In the genomic region with DNA sequence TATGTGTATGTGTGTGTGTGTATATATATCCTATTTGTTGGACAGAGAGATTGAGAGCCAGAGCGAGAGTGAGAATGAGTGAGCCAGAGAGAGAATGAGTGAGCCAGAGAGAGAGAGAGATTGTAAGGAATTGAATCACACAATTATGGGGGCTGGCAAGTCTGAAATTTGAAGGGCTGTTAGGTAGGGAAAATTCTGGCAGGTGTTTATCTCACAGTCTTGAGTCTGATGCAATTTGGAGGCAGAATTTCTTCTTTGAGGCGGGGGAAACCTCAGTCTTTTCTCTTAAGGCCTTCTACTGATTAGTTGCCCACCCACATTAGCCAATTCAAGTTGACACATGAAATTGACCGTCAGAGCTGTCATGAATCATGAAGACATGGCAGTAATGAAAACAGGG, we compare ENCODE assay signal across 1 cellular context.
TF ChIP-seq lines count a peak whose summit lies in the region.

No MANE protein-coding gene starts in this region.

TF ChIP-seq in K562, 482 proteins besides CTCF, POLR2A, EP300 and RAD21 (continued from another document and continues in another):
- TF ChIP-seq, protein P1, sequence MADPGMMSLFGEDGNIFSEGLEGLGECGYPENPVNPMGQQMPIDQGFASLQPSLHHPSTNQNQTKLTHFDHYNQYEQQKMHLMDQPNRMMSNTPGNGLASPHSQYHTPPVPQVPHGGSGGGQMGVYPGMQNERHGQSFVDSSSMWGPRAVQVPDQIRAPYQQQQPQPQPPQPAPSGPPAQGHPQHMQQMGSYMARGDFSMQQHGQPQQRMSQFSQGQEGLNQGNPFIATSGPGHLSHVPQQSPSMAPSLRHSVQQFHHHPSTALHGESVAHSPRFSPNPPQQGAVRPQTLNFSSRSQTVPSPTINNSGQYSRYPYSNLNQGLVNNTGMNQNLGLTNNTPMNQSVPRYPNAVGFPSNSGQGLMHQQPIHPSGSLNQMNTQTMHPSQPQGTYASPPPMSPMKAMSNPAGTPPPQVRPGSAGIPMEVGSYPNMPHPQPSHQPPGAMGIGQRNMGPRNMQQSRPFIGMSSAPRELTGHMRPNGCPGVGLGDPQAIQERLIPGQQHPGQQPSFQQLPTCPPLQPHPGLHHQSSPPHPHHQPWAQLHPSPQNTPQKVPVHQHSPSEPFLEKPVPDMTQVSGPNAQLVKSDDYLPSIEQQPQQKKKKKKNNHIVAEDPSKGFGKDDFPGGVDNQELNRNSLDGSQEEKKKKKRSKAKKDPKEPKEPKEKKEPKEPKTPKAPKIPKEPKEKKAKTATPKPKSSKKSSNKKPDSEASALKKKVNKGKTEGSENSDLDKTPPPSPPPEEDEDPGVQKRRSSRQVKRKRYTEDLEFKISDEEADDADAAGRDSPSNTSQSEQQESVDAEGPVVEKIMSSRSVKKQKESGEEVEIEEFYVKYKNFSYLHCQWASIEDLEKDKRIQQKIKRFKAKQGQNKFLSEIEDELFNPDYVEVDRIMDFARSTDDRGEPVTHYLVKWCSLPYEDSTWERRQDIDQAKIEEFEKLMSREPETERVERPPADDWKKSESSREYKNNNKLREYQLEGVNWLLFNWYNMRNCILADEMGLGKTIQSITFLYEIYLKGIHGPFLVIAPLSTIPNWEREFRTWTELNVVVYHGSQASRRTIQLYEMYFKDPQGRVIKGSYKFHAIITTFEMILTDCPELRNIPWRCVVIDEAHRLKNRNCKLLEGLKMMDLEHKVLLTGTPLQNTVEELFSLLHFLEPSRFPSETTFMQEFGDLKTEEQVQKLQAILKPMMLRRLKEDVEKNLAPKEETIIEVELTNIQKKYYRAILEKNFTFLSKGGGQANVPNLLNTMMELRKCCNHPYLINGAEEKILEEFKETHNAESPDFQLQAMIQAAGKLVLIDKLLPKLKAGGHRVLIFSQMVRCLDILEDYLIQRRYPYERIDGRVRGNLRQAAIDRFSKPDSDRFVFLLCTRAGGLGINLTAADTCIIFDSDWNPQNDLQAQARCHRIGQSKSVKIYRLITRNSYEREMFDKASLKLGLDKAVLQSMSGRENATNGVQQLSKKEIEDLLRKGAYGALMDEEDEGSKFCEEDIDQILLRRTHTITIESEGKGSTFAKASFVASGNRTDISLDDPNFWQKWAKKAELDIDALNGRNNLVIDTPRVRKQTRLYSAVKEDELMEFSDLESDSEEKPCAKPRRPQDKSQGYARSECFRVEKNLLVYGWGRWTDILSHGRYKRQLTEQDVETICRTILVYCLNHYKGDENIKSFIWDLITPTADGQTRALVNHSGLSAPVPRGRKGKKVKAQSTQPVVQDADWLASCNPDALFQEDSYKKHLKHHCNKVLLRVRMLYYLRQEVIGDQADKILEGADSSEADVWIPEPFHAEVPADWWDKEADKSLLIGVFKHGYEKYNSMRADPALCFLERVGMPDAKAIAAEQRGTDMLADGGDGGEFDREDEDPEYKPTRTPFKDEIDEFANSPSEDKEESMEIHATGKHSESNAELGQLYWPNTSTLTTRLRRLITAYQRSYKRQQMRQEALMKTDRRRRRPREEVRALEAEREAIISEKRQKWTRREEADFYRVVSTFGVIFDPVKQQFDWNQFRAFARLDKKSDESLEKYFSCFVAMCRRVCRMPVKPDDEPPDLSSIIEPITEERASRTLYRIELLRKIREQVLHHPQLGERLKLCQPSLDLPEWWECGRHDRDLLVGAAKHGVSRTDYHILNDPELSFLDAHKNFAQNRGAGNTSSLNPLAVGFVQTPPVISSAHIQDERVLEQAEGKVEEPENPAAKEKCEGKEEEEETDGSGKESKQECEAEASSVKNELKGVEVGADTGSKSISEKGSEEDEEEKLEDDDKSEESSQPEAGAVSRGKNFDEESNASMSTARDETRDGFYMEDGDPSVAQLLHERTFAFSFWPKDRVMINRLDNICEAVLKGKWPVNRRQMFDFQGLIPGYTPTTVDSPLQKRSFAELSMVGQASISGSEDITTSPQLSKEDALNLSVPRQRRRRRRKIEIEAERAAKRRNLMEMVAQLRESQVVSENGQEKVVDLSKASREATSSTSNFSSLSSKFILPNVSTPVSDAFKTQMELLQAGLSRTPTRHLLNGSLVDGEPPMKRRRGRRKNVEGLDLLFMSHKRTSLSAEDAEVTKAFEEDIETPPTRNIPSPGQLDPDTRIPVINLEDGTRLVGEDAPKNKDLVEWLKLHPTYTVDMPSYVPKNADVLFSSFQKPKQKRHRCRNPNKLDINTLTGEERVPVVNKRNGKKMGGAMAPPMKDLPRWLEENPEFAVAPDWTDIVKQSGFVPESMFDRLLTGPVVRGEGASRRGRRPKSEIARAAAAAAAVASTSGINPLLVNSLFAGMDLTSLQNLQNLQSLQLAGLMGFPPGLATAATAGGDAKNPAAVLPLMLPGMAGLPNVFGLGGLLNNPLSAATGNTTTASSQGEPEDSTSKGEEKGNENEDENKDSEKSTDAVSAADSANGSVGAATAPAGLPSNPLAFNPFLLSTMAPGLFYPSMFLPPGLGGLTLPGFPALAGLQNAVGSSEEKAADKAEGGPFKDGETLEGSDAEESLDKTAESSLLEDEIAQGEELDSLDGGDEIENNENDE (IDR thresholded peaks at IDR 0.05; ENCODE audit: low read depth, low read length): no peak
- TF ChIP-seq, protein P2, sequence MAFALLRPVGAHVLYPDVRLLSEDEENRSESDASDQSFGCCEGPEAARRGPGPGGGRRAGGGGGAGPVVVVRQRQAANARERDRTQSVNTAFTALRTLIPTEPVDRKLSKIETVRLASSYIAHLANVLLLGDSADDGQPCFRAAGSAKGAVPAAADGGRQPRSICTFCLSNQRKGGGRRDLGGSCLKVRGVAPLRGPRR (CRISPR knock-in tag; IDR thresholded peaks at IDR 0.05): no peak
- TF ChIP-seq NR2C1 (IDR thresholded peaks at IDR 0.05) (no peak), NR2C1 (tag; IDR thresholded peaks at IDR 0.05) (peak; percentile 42; the same call in 1 of the 2 replicates), NFE2 (IDR thresholded peaks at IDR 0.05; ENCODE audit: low read depth) (no peak), RBM34 (IDR thresholded peaks at IDR 0.05; ENCODE audit: borderline replicate concordance, insufficient read depth, low read length) (no peak), JUND (IDR thresholded peaks at IDR 0.05; ENCODE audit: borderline replicate concordance, low read depth, low read length) (peak; percentile 71), JUND (tag; IDR thresholded peaks at IDR 0.05; ENCODE audit: borderline replicate concordance, low read depth, low read length) (peak; percentile 49; the same call in 1 of the 3 replicates), STAT5A (IDR thresholded peaks at IDR 0.05; ENCODE audit: borderline replicate concordance, low read length) (no peak), SMARCA4 (IDR thresholded peaks at IDR 0.05) (peak; percentile 72; the same call in 1 of the 2 replicates), ZNF780A (CRISPR knock-in tag; IDR thresholded peaks at IDR 0.05) (no peak), GABPA (tag; conservative IDR thresholded peaks at IDR 0.05; ENCODE audit: low read depth) (0 out of 2 replicates have a peak, but pooled peaks have one; percentile 25), ZNF239 (CRISPR knock-in tag; IDR thresholded peaks at IDR 0.05) (peak; percentile 43), RNF2 (IDR thresholded peaks at IDR 0.05) (0 out of 2 replicates have a peak, but pooled peaks have one; percentile 29), BRD9 (IDR thresholded peaks at IDR 0.05; ENCODE audit: low read depth, partially characterized antibody) (no peak), KLF16 (IDR thresholded peaks at IDR 0.05) (peak; percentile 15; the same call in 1 of the 2 replicates), ZNF224 (CRISPR knock-in tag; IDR thresholded peaks at IDR 0.05) (no peak), MAFG (tag; conservative IDR thresholded peaks at IDR 0.05) (no peak), MEIS2 (IDR thresholded peaks at IDR 0.05; ENCODE audit: partially characterized antibody) (peak; percentile 95), NUFIP1 (IDR thresholded peaks at IDR 0.05; ENCODE audit: partially characterized antibody) (no peak), PPARD (CRISPR knock-in tag; IDR thresholded peaks at IDR 0.05) (no peak), MED1 (CRISPR knock-in tag; IDR thresholded peaks at IDR 0.05; ENCODE audit: borderline replicate concordance) (no peak), NR1H2 (CRISPR knock-in tag; IDR thresholded peaks at IDR 0.05) (no peak), HEY1 (CRISPR knock-in tag; IDR thresholded peaks at IDR 0.05; ENCODE audit: borderline replicate concordance) (no peak), POLR3G (IDR thresholded peaks at IDR 0.05; ENCODE audit: extremely low read depth, insufficient read length, insufficient replicate concordance) (no peak), KHSRP (IDR thresholded peaks at IDR 0.05) (no peak), ZNF57 (CRISPR knock-in tag; IDR thresholded peaks at IDR 0.05) (no peak), POU5F1 (IDR thresholded peaks at IDR 0.05; ENCODE audit: borderline replicate concordance, low read depth, low read length, partially characterized antibody) (no peak), FOS (IDR thresholded peaks at IDR 0.05; ENCODE audit: extremely low read depth, insufficient read length) (no peak), ZSCAN32 (CRISPR knock-in tag; IDR thresholded peaks at IDR 0.05) (peak; percentile 66; the same call in 1 of the 2 replicates), MECOM (CRISPR knock-in tag; IDR thresholded peaks at IDR 0.05) (no peak), HDAC2 (IDR thresholded peaks at IDR 0.05) (peak; percentile 80; the same call in 1 of the 2 replicates)
- TF ChIP-seq, protein P3, sequence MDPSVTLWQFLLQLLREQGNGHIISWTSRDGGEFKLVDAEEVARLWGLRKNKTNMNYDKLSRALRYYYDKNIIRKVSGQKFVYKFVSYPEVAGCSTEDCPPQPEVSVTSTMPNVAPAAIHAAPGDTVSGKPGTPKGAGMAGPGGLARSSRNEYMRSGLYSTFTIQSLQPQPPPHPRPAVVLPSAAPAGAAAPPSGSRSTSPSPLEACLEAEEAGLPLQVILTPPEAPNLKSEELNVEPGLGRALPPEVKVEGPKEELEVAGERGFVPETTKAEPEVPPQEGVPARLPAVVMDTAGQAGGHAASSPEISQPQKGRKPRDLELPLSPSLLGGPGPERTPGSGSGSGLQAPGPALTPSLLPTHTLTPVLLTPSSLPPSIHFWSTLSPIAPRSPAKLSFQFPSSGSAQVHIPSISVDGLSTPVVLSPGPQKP (CRISPR knock-in tag; IDR thresholded peaks at IDR 0.05): no peak
- TF ChIP-seq, protein P4, sequence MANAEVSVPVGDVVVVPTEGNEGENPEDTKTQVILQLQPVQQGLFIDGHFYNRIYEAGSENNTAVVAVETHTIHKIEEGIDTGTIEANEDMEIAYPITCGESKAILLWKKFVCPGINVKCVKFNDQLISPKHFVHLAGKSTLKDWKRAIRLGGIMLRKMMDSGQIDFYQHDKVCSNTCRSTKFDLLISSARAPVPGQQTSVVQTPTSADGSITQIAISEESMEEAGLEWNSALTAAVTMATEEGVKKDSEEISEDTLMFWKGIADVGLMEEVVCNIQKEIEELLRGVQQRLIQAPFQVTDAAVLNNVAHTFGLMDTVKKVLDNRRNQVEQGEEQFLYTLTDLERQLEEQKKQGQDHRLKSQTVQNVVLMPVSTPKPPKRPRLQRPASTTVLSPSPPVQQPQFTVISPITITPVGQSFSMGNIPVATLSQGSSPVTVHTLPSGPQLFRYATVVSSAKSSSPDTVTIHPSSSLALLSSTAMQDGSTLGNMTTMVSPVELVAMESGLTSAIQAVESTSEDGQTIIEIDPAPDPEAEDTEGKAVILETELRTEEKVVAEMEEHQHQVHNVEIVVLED (CRISPR knock-in tag; IDR thresholded peaks at IDR 0.05): peak; percentile 40; the same call in 1 of the 2 replicates
- TF ChIP-seq, protein P5, sequence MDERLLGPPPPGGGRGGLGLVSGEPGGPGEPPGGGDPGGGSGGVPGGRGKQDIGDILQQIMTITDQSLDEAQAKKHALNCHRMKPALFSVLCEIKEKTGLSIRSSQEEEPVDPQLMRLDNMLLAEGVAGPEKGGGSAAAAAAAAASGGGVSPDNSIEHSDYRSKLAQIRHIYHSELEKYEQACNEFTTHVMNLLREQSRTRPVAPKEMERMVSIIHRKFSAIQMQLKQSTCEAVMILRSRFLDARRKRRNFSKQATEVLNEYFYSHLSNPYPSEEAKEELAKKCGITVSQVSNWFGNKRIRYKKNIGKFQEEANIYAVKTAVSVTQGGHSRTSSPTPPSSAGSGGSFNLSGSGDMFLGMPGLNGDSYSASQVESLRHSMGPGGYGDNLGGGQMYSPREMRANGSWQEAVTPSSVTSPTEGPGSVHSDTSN (CRISPR knock-in tag; IDR thresholded peaks at IDR 0.05; ENCODE audit: low read depth): no peak
- TF ChIP-seq, protein P5 (tag; conservative IDR thresholded peaks at IDR 0.05; ENCODE audit: low read depth): 0 out of 2 replicates have a peak, but pooled peaks have one; percentile 42
- TF ChIP-seq, protein P6, sequence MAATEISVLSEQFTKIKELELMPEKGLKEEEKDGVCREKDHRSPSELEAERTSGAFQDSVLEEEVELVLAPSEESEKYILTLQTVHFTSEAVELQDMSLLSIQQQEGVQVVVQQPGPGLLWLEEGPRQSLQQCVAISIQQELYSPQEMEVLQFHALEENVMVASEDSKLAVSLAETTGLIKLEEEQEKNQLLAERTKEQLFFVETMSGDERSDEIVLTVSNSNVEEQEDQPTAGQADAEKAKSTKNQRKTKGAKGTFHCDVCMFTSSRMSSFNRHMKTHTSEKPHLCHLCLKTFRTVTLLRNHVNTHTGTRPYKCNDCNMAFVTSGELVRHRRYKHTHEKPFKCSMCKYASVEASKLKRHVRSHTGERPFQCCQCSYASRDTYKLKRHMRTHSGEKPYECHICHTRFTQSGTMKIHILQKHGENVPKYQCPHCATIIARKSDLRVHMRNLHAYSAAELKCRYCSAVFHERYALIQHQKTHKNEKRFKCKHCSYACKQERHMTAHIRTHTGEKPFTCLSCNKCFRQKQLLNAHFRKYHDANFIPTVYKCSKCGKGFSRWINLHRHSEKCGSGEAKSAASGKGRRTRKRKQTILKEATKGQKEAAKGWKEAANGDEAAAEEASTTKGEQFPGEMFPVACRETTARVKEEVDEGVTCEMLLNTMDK (IDR thresholded peaks at IDR 0.05; ENCODE audit: borderline replicate concordance, insufficient read depth, low read depth, low read length, poor library complexity, severe bottlenecking): no peak
- TF ChIP-seq, protein P7, sequence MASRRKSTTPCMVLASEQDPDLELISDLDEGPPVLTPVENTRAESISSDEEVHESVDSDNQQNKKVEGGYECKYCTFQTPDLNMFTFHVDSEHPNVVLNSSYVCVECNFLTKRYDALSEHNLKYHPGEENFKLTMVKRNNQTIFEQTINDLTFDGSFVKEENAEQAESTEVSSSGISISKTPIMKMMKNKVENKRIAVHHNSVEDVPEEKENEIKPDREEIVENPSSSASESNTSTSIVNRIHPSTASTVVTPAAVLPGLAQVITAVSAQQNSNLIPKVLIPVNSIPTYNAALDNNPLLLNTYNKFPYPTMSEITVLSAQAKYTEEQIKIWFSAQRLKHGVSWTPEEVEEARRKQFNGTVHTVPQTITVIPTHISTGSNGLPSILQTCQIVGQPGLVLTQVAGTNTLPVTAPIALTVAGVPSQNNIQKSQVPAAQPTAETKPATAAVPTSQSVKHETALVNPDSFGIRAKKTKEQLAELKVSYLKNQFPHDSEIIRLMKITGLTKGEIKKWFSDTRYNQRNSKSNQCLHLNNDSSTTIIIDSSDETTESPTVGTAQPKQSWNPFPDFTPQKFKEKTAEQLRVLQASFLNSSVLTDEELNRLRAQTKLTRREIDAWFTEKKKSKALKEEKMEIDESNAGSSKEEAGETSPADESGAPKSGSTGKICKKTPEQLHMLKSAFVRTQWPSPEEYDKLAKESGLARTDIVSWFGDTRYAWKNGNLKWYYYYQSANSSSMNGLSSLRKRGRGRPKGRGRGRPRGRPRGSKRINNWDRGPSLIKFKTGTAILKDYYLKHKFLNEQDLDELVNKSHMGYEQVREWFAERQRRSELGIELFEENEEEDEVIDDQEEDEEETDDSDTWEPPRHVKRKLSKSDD (conservative IDR thresholded peaks at IDR 0.05; ENCODE audit: low read length): no peak
